28 cellular contexts compared by ENCODE assay signal in genomic region chr19:34725400-34725799, GRCh38. TPM values are rescaled to one million over a fixed set of nuclear protein-coding genes. Genes with fewer than 3 reads are reported as not detected.
A peak's percentile ranks its signal among the peaks of the same experiment; 100 is the strongest.
DNase-seq lines count a peak whose midpoint lies in the region; ATAC-seq, FAIRE-seq and TF ChIP-seq lines count a peak whose summit lies in the region.
"Had no signal": no experiment of that assay in that cellular context is flagged by ENCODE, and none has a peak within 500 bp of the region (broad histone marks: within the 10 kb centered on the region; RNA-seq: fewer than 3 reads in every experiment).

No MANE protein-coding gene starts in this region.

- no peaks in the 10 kb centered on the region for H4K20me1 ChIP-seq in HepG2 (ENCODE audit: insufficient read depth, low read length)
- H4K20me1 ChIP-seq: BLaER1 had no signal

- in situ Hi-C loops in HepG2 (cut with HindIII; ENCODE audit: extremely low pct_ligation_motif_present, low pct_unique_long_range_greater_than_20kb): no loop called here

- H3K9ac ChIP-seq in HepG2 (ENCODE audit: insufficient read depth, low read depth, low read length): no peak overlapping the region
- H3K9ac ChIP-seq: BLaER1 had no signal

- FAIRE-seq in HepG2 (lab: Jason Lieb, UNC): no peak
- FAIRE-seq: A204.1, GM12878, GM12892, GM18507 had no signal

- peak; percentile 50 for DNase-seq in HepG2 (ENCODE audit: low spot score)
- DNase-seq in right lobe of liver: no peak
- peak; percentile 63 for DNase-seq in left kidney (ENCODE audit: low read depth, low spot score)
- DNase-seq in NCI-H2029 treated with DMSO at 0.1 percent for 48 hours (lab: John Stamatoyannopoulos, UW): no peak
- DNase-seq in sigmoid colon: no peak
- DNase-seq: 8988T; ACHN; BE2C; C1 segment of cervical spinal cord; CD4-positive, alpha-beta memory T cell; CD4-positive, CD25-positive, alpha-beta regulatory T cell; CD8-positive, alpha-beta memory T cell; COR-L47; DMS 273 treated with DMSO at 0.1 percent for 48 hours; DMS153; DMS53; DMS79; DND-41; EL; GDM1 had no signal

- H3K27me3 ChIP-seq in HepG2 (ENCODE audit: control insufficient read depth in 1 of 2, insufficient read depth in 2 of 2, low read length in 2 of 2) (peaks cover 0 to 23% of the 10 kb centered on the region in 2 experiments; a peak in 3 of 5 replicates), right lobe of liver (no peaks in the 10 kb centered on the region), sigmoid colon (no peaks in the 10 kb centered on the region)
- H3K27me3 ChIP-seq: BLaER1 had no signal

- H3K9me3 ChIP-seq in HepG2 (ENCODE audit: low read length) (no peaks in the 10 kb centered on the region), right lobe of liver (no peaks in the 10 kb centered on the region), sigmoid colon (no peaks in the 10 kb centered on the region)
- H3K9me3 ChIP-seq: BE2C, BLaER1 had no signal

- CTCF ChIA-PET in HepG2 (lab: Yijun Ruan, JAX; ENCODE audit: low intra/inter-chr PET ratio, low total read pairs): no interaction called here

- no peak overlapping the region for H2AFZ ChIP-seq in HepG2 (ENCODE audit: low read length)

- H3K79me2 ChIP-seq in HepG2 (ENCODE audit: insufficient read depth, low read length): no peaks in the 10 kb centered on the region

- TF ChIP-seq EP300 in HepG2 (IDR thresholded peaks at IDR 0.05; ENCODE audit: low read depth in 2 of 2, low read length in 2 of 2) (no peak; a peak in 1 of 4 replicates), HepG2 (CRISPR knock-in tag; IDR thresholded peaks at IDR 0.05; ENCODE audit: borderline replicate concordance) (no peak), sigmoid colon (IDR thresholded peaks at IDR 0.05) (no peak)

- TF ChIP-seq POLR2A in HepG2 (IDR thresholded peaks at IDR 0.05; ENCODE audit: insufficient read depth in 1 of 2, low read depth in 2 of 2, low read length in 2 of 2) (no peak), right lobe of liver (IDR thresholded peaks at IDR 0.05) (no peak), sigmoid colon (IDR thresholded peaks at IDR 0.05) (no peak)

- WGBS in HepG2 (ENCODE audit: low lambda C conversion rate): 0% methylated on average over 6 of the region's 6 CpGs
- WGBS in right lobe of liver (ENCODE audit: insufficient coverage, low coverage, low lambda C conversion rate, missing lambda C conversion rate): 18% methylated on average over 6 of the region's 6 CpGs
- 33 to 35% methylated on average over 6 of the region's 6 CpGs for WGBS in sigmoid colon, 2 donors

- peak overlapping the region; percentile 14 for H3K27ac ChIP-seq in HepG2 (ENCODE audit: extremely low read length, insufficient read depth, low read length)
- H3K27ac ChIP-seq in right lobe of liver: no peak overlapping the region
- no peak overlapping the region for H3K27ac ChIP-seq in sigmoid colon
- H3K27ac ChIP-seq: BLaER1 had no signal

- H3K4me3 ChIP-seq in HepG2 (replicated peaks in 1 of 3; ENCODE audit: insufficient read depth in 1 of 3, low read depth in 2 of 3, low read length in 3 of 3) (no peak overlapping the region), right lobe of liver (no peak overlapping the region), sigmoid colon (no peak overlapping the region)
- H3K4me3 ChIP-seq: BLaER1, GM12878 had no signal

- BruUV-seq in HepG2 (replicated peaks; lab: Mats Ljungman, UMichigan): no TSS peak

- peaks cover 30% of the 10 kb centered on the region for H3K4me1 ChIP-seq in HepG2 (ENCODE audit: insufficient read depth, low read length)
- H3K4me1 ChIP-seq in right lobe of liver: no peaks in the 10 kb centered on the region
- no peaks in the 10 kb centered on the region for H3K4me1 ChIP-seq in sigmoid colon
- H3K4me1 ChIP-seq: BE2C, BLaER1 had no signal

- TF ChIP-seq RAD21 in HepG2 (CRISPR knock-in tag; IDR thresholded peaks at IDR 0.05): no peak

- POLR2A ChIA-PET in HepG2 (lab: Yijun Ruan, JAX): no interaction called here

- H3K36me3 ChIP-seq in HepG2 (replicated peaks in 1 of 2; ENCODE audit: control insufficient read depth in 1 of 2, insufficient read depth in 2 of 2, low read length in 2 of 2) (no peaks in the 10 kb centered on the region), right lobe of liver (no peaks in the 10 kb centered on the region), sigmoid colon (no peaks in the 10 kb centered on the region)
- H3K36me3 ChIP-seq: BE2C, BLaER1 had no signal

- ATAC-seq in HepG2 (peak; percentile 86), right lobe of liver (no peak)
- ATAC-seq: GM12878 had no signal

- H3K4me2 ChIP-seq in HepG2 (ENCODE audit: low read depth, low read length): peak overlapping the region; percentile 18
- H3K4me2 ChIP-seq: BLaER1 had no signal

- no peak for TF ChIP-seq CTCF in HepG2 (CRISPR knock-in tag; IDR thresholded peaks at IDR 0.05)
- no peak for TF ChIP-seq CTCF in right lobe of liver (IDR thresholded peaks at IDR 0.05)
- TF ChIP-seq CTCF in sigmoid colon (IDR thresholded peaks at IDR 0.05): no peak

- intact Hi-C loops in HepG2 (cut with micrococcal nuclease; ENCODE audit: unreplicated experiment) (no loop called here), right lobe of liver (cut with DNase I) (no loop called here), sigmoid colon (cut with DNase I) (no loop called here)

RNA-seq across cellular contexts. Expression of gene ZNF181, which starts 8.6 kb away (rescaled TPM):
- 15.5 and 22.3 TPM in 2 replicates for total RNA-seq in HepG2 (2016; rRNA removed; fragmentation: Illumina TruSeq; extraction: Trizol)
- total RNA-seq in HepG2 (2016; cell fraction: cytosol; rRNA removed; fragmentation: Illumina TruSeq; extraction: Trizol; ENCODE audit: low read depth): 0.97 and 1.6 TPM in 2 replicates
- total RNA-seq in HepG2 (2016; cell fraction: insoluble cytoplasmic fraction; rRNA removed; fragmentation: Illumina TruSeq; extraction: Trizol): 15.1 and 24.5 TPM in 2 replicates
- 7.6 and 7.7 TPM in 2 replicates for total RNA-seq in HepG2 (2016; cell fraction: membrane; rRNA removed; fragmentation: Illumina TruSeq; extraction: Trizol)
- total RNA-seq in HepG2 (2016; cell fraction: nucleus; rRNA removed; fragmentation: Illumina TruSeq; extraction: Trizol): 12.1 and 13.1 TPM in 2 replicates
- 9.0 and 10.6 TPM in 2 replicates for polyA plus RNA-seq in HepG2 (2011; rRNA removed)
- 5.5 and 7.0 TPM in 2 replicates for polyA plus RNA-seq in HepG2 (2011; cell fraction: cytosol; rRNA removed)
- polyA plus RNA-seq in HepG2 (2011; cell fraction: nucleus; rRNA removed): 12.2 and 15.0 TPM in 2 replicates
- polyA plus RNA-seq in HepG2 (2012): 6.8 and 6.9 TPM in 2 replicates
- 0.44 and 0.68 TPM in 2 replicates for polyA plus RNA-seq in HepG2 (2016; cell fraction: cytosol; fragmentation: Illumina TruSeq; extraction: Trizol; ENCODE audit: low read depth)
- polyA plus RNA-seq in HepG2 (2016; cell fraction: insoluble cytoplasmic fraction; fragmentation: Illumina TruSeq; extraction: Trizol; ENCODE audit: low read depth): 12.3 and 15.9 TPM in 2 replicates
- polyA plus RNA-seq in HepG2 (2016; cell fraction: membrane; fragmentation: Illumina TruSeq; extraction: Trizol; ENCODE audit: low read depth): 1.6 and 2.1 TPM in 2 replicates
- 17.4 and 17.8 TPM in 2 replicates for polyA plus RNA-seq in HepG2 (2016; cell fraction: nucleus; fragmentation: Illumina TruSeq; extraction: Trizol; ENCODE audit: insufficient read depth, low read depth)
- 2.1 and 3.9 TPM in 2 replicates for polyA minus RNA-seq in HepG2 (2011; rRNA and poly(A)+ RNA removed; ENCODE audit: low replicate concordance)
- 2.2 and 5.8 TPM in 2 replicates for polyA minus RNA-seq in HepG2 (2011; cell fraction: cytosol; rRNA and poly(A)+ RNA removed)
- polyA minus RNA-seq in HepG2 (2011; cell fraction: nucleus; rRNA and poly(A)+ RNA removed): 16.2 and 23.7 TPM in 2 replicates
- 10 to 100 TPM in 1 of 6 experiments, 1 to 10 TPM in 5; 5.3 to 10.1 (median 8.0) TPM for total RNA-seq in right lobe of liver
- total RNA-seq in sigmoid colon: 10 to 100 TPM; 26.6 to 52.3 (median 42.4) TPM
- 1 to 10 TPM; 4.4 to 8.3 (median 5.4) TPM for polyA plus RNA-seq in sigmoid colon

RNA-seq across cellular contexts. Expression of gene ZNF599, which starts 47.6 kb away (rescaled TPM):
- total RNA-seq in HepG2 (2016; rRNA removed; fragmentation: Illumina TruSeq; extraction: Trizol): 5.8 and 9.4 TPM in 2 replicates
- 1.5 and 2.1 TPM in 2 replicates for total RNA-seq in HepG2 (2016; cell fraction: cytosol; rRNA removed; fragmentation: Illumina TruSeq; extraction: Trizol; ENCODE audit: low read depth)
- 5.6 and 8.0 TPM in 2 replicates for total RNA-seq in HepG2 (2016; cell fraction: insoluble cytoplasmic fraction; rRNA removed; fragmentation: Illumina TruSeq; extraction: Trizol)
- 4.0 and 5.1 TPM in 2 replicates for total RNA-seq in HepG2 (2016; cell fraction: membrane; rRNA removed; fragmentation: Illumina TruSeq; extraction: Trizol)
- 5.7 and 6.2 TPM in 2 replicates for total RNA-seq in HepG2 (2016; cell fraction: nucleus; rRNA removed; fragmentation: Illumina TruSeq; extraction: Trizol)
- 7.3 and 7.5 TPM in 2 replicates for polyA plus RNA-seq in HepG2 (2011; rRNA removed)
- polyA plus RNA-seq in HepG2 (2011; cell fraction: cytosol; rRNA removed): 6.9 and 8.0 TPM in 2 replicates
- 8.6 and 12.5 TPM in 2 replicates for polyA plus RNA-seq in HepG2 (2011; cell fraction: nucleus; rRNA removed)
- 4.0 and 4.6 TPM in 2 replicates for polyA plus RNA-seq in HepG2 (2012)
- polyA plus RNA-seq in HepG2 (2016; cell fraction: cytosol; fragmentation: Illumina TruSeq; extraction: Trizol; ENCODE audit: low read depth): 1.5 and 1.6 TPM in 2 replicates
- 8.0 and 8.4 TPM in 2 replicates for polyA plus RNA-seq in HepG2 (2016; cell fraction: insoluble cytoplasmic fraction; fragmentation: Illumina TruSeq; extraction: Trizol; ENCODE audit: low read depth)
- 2.9 and 3.0 TPM in 2 replicates for polyA plus RNA-seq in HepG2 (2016; cell fraction: membrane; fragmentation: Illumina TruSeq; extraction: Trizol; ENCODE audit: low read depth)
- 7.7 and 9.3 TPM in 2 replicates for polyA plus RNA-seq in HepG2 (2016; cell fraction: nucleus; fragmentation: Illumina TruSeq; extraction: Trizol; ENCODE audit: insufficient read depth, low read depth)
- 3.7 and 4.2 TPM in 2 replicates for polyA minus RNA-seq in HepG2 (2011; rRNA and poly(A)+ RNA removed; ENCODE audit: low replicate concordance)
- polyA minus RNA-seq in HepG2 (2011; cell fraction: cytosol; rRNA and poly(A)+ RNA removed): 2.5 and 3.1 TPM in 2 replicates
- 7.2 and 8.8 TPM in 2 replicates for polyA minus RNA-seq in HepG2 (2011; cell fraction: nucleus; rRNA and poly(A)+ RNA removed)
- total RNA-seq in right lobe of liver: 1 to 10 TPM; 1.5 to 4.6 (median 2.3) TPM
- total RNA-seq in sigmoid colon: 10 to 100 TPM in 1 of 4 donors, 1 to 10 TPM in 3; 7.1 to 11.9 (median 7.3) TPM
- 1 to 10 TPM in 2 of 3 donors, under 1 TPM in 1; 0.46 to 5.4 (median 4.2) TPM for polyA plus RNA-seq in sigmoid colon

RNA-seq across cellular contexts. Expression of gene ZNF302, which starts 47.9 kb away (rescaled TPM):
- total RNA-seq in HepG2 (2016; rRNA removed; fragmentation: Illumina TruSeq; extraction: Trizol): not detected in 2 replicates
- total RNA-seq in HepG2 (2016; cell fraction: cytosol; rRNA removed; fragmentation: Illumina TruSeq; extraction: Trizol; ENCODE audit: low read depth): not detected in 2 replicates
- total RNA-seq in HepG2 (2016; cell fraction: insoluble cytoplasmic fraction; rRNA removed; fragmentation: Illumina TruSeq; extraction: Trizol): not detected in 2 replicates
- not detected in 2 replicates for total RNA-seq in HepG2 (2016; cell fraction: membrane; rRNA removed; fragmentation: Illumina TruSeq; extraction: Trizol)
- not detected in 2 replicates for total RNA-seq in HepG2 (2016; cell fraction: nucleus; rRNA removed; fragmentation: Illumina TruSeq; extraction: Trizol)
- polyA plus RNA-seq in HepG2 (2011; rRNA removed): not detected in 2 replicates
- polyA plus RNA-seq in HepG2 (2011; cell fraction: cytosol; rRNA removed): not detected in 2 replicates
- polyA plus RNA-seq in HepG2 (2011; cell fraction: nucleus; rRNA removed): not detected in 2 replicates
- polyA plus RNA-seq in HepG2 (2012): not detected in 2 replicates
- polyA plus RNA-seq in HepG2 (2016; cell fraction: cytosol; fragmentation: Illumina TruSeq; extraction: Trizol; ENCODE audit: low read depth): not detected in 2 replicates
- polyA plus RNA-seq in HepG2 (2016; cell fraction: insoluble cytoplasmic fraction; fragmentation: Illumina TruSeq; extraction: Trizol; ENCODE audit: low read depth): not detected in 2 replicates
- not detected in 2 replicates for polyA plus RNA-seq in HepG2 (2016; cell fraction: membrane; fragmentation: Illumina TruSeq; extraction: Trizol; ENCODE audit: low read depth)
- polyA plus RNA-seq in HepG2 (2016; cell fraction: nucleus; fragmentation: Illumina TruSeq; extraction: Trizol; ENCODE audit: insufficient read depth, low read depth): not detected in 2 replicates
- 18.5 TPM in 1 of 2 replicates, not detected in the other for polyA minus RNA-seq in HepG2 (2011; rRNA and poly(A)+ RNA removed; ENCODE audit: low replicate concordance)
- polyA minus RNA-seq in HepG2 (2011; cell fraction: cytosol; rRNA and poly(A)+ RNA removed): not detected in 2 replicates
- not detected in 2 replicates for polyA minus RNA-seq in HepG2 (2011; cell fraction: nucleus; rRNA and poly(A)+ RNA removed)
- total RNA-seq in right lobe of liver: 10 to 100 TPM in 3 of 6 experiments, 1 to 10 TPM in 3; 7.3 to 14.5 (median 10.1) TPM
- 10 to 100 TPM; 22.7 to 40.6 (median 37.0) TPM for total RNA-seq in sigmoid colon
- 10 to 100 TPM in 1 of 3 donors, 1 to 10 TPM in 2; 7.4 to 12.8 (median 9.6) TPM for polyA plus RNA-seq in sigmoid colon

RNA-seq across cellular contexts. Expression of gene SCGB2B2, which starts 48.4 kb away (rescaled TPM):
- total RNA-seq in HepG2 (2016; rRNA removed; fragmentation: Illumina TruSeq; extraction: Trizol) (not detected in 2 replicates), right lobe of liver (under 1 TPM; 0.20 to 0.68 (median 0.39) TPM), sigmoid colon (1 to 10 TPM in 2 of 4 donors, under 1 TPM in 2; 0.49 to 1.7 (median 1.1) TPM)
- not detected in 2 replicates for total RNA-seq in HepG2 (2016; cell fraction: cytosol; rRNA removed; fragmentation: Illumina TruSeq; extraction: Trizol; ENCODE audit: low read depth)
- total RNA-seq in HepG2 (2016; cell fraction: insoluble cytoplasmic fraction; rRNA removed; fragmentation: Illumina TruSeq; extraction: Trizol): not detected in 2 replicates
- not detected in 2 replicates for total RNA-seq in HepG2 (2016; cell fraction: membrane; rRNA removed; fragmentation: Illumina TruSeq; extraction: Trizol)
- total RNA-seq in HepG2 (2016; cell fraction: nucleus; rRNA removed; fragmentation: Illumina TruSeq; extraction: Trizol): not detected in 2 replicates
- polyA plus RNA-seq in HepG2 (2011; rRNA removed) (0.03 and 0.12 TPM in 2 replicates), sigmoid colon (under 1 TPM in 1 of 3 donors, not detected in 2; 0.71 TPM)
- 0.03 and 0.05 TPM in 2 replicates for polyA plus RNA-seq in HepG2 (2011; cell fraction: cytosol; rRNA removed)
- polyA plus RNA-seq in HepG2 (2011; cell fraction: nucleus; rRNA removed): 0.12 and 0.23 TPM in 2 replicates
- 0.05 TPM in 1 of 2 replicates, not detected in the other for polyA plus RNA-seq in HepG2 (2012)
- polyA plus RNA-seq in HepG2 (2016; cell fraction: cytosol; fragmentation: Illumina TruSeq; extraction: Trizol; ENCODE audit: low read depth): not detected in 2 replicates
- not detected in 2 replicates for polyA plus RNA-seq in HepG2 (2016; cell fraction: insoluble cytoplasmic fraction; fragmentation: Illumina TruSeq; extraction: Trizol; ENCODE audit: low read depth)
- not detected in 2 replicates for polyA plus RNA-seq in HepG2 (2016; cell fraction: membrane; fragmentation: Illumina TruSeq; extraction: Trizol; ENCODE audit: low read depth)
- 1.7 TPM in 1 of 2 replicates, not detected in the other for polyA plus RNA-seq in HepG2 (2016; cell fraction: nucleus; fragmentation: Illumina TruSeq; extraction: Trizol; ENCODE audit: insufficient read depth, low read depth)
- polyA minus RNA-seq in HepG2 (2011; rRNA and poly(A)+ RNA removed; ENCODE audit: low replicate concordance): 0.22 and 1.6 TPM in 2 replicates
- not detected in 2 replicates for polyA minus RNA-seq in HepG2 (2011; cell fraction: cytosol; rRNA and poly(A)+ RNA removed)
- polyA minus RNA-seq in HepG2 (2011; cell fraction: nucleus; rRNA and poly(A)+ RNA removed): 0.39 and 1.1 TPM in 2 replicates
- total RNA-seq: Daoy, G401 had no signal
- polyA plus RNA-seq: CD14-positive monocyte; CD4-positive, alpha-beta memory T cell; CD8-positive, alpha-beta memory T cell had no signal

Comparison
In these comparisons a context has a peak if more than half of its experiments do, and no peak if none do; other contexts are left out.
1. DNase-seq: peak in HepG2 (single experiment) and left kidney (single experiment); none in right lobe of liver (0 of 3), NCI-H2029 treated with DMSO at 0.1 percent for 48 hours (single experiment) and sigmoid colon (single experiment).
2. RNA of gene ZNF302, which starts 47.9 kb away (total RNA-seq): 22.7 to 40.6 TPM in sigmoid colon and 7.3 to 14.5 TPM in right lobe of liver; not detected in HepG2; every median in the first group is over 4 times any median in the second.